ENCODE assay signal across 25 cellular contexts in the genomic region with DNA sequence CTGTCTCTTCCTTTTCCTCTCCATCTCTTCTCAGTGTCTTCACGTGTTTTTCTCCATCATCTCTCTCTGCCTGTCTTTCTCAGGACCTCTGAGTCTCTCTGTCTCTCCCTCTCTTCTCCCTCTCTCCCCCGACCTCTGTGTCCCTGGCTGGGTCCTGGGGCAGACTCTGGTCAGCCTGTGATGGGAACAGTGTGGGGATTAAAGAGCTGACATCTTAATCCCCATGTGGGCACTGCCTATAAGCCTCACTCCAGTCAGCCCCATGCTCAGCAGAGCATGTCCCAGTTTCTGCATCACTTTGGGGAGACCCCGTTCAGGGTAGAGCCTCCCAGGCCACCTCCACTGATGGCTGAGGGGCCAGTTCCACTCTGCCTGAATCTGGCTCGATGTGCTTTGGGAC. TPM values are rescaled to one million over a fixed set of nuclear protein-coding genes. Genes with fewer than 3 reads are reported as not detected.
DNase-seq lines count a peak whose midpoint lies in the region; ATAC-seq lines count a peak whose summit lies in the region.
"Had no signal": no experiment of that assay in that cellular context is flagged by ENCODE, and none has a peak within 500 bp of the region (broad histone marks: within the 10 kb centered on the region; RNA-seq: fewer than 3 reads in every experiment).

No MANE protein-coding gene starts in this region.

- peaks cover 49% of the 10 kb centered on the region for H3K4me1 Mint-ChIP-seq in T-helper 17 cell
- peaks cover 46 to 52% of the 10 kb centered on the region in 2 donors for H3K4me1 Mint-ChIP-seq in immature natural killer cell

- H3K36me3 ChIP-seq in H7 (replicated peaks; ENCODE audit: control insufficient read depth, insufficient read depth, low read length): no peaks in the 10 kb centered on the region
- H3K36me3 ChIP-seq: BE2C, MG63 had no signal

- DNase-seq in H7 (peak; percentile 6), T-helper 17 cell (no peak), immature natural killer cell (no peak), sciatic nerve (ENCODE audit: low spot score) (peak; percentile 49), NCI-H345 (lab: John Stamatoyannopoulos, UW) (no peak), retina (no peak), hippocampal formation (lab: John Stamatoyannopoulos, UW) (no peak)
- DNase-seq in NK-92 treated with Interleukin-12 subunit alpha and Interleukin-12 subunit beta, amount 100 ng/mL, for 24 hours (lab: John Stamatoyannopoulos, UW): no peak
- DNase-seq: BE2C; CD4-positive, alpha-beta T cell; COR-L47; DMS79; H9; MG63; NCI-H1417 treated with DMSO at 0.1 percent for 48 hours; NCI-H187 treated with DMSO at 0.1 percent for 48 hours; NCI-H2107; NCI-H69; SIG-M5 had no signal

- H3K27me3 Mint-ChIP-seq in T-helper 17 cell (no peaks in the 10 kb centered on the region), immature natural killer cell (ENCODE audit: low read depth in 3 of 3) (peaks cover 5 to 16% (median 6%) of the 10 kb centered on the region in 3 donors)
- H3K27me3 Mint-ChIP-seq: CD4-positive, alpha-beta T cell had no signal

- H3K9me3 Mint-ChIP-seq in immature natural killer cell: no peaks in the 10 kb centered on the region
- H3K9me3 Mint-ChIP-seq: CD4-positive, alpha-beta T cell; H9 had no signal

- H3K36me3 Mint-ChIP-seq in T-helper 17 cell (ENCODE audit: low read depth) (no peaks in the 10 kb centered on the region), immature natural killer cell (peaks cover 0 to 6% (median 5%) of the 10 kb centered on the region in 3 donors)

- intact Hi-C loops in sciatic nerve (cut with DNase I): no loop called here

- ATAC-seq in T-helper 17 cell: no peak
- ATAC-seq in sciatic nerve: no peak
- ATAC-seq: HepG2, K562 had no signal

- H3K9me3 ChIP-seq in T-helper 17 cell (ENCODE audit: control insufficient read depth, low read length, poor library complexity, severe bottlenecking): no peaks in the 10 kb centered on the region
- H3K9me3 ChIP-seq: BE2C, MG63 had no signal

- H3K4me3 ChIP-seq in H7 (ENCODE audit: insufficient read depth, low read depth, low read length): no peak overlapping the region
- H3K4me3 ChIP-seq: K562, MG63 had no signal

- H3K27ac Mint-ChIP-seq in T-helper 17 cell (peak overlapping the region; percentile 80), immature natural killer cell (peak overlapping the region in 5 of 6 donors; percentile 3 to 55 (median 23))
- H3K27ac Mint-ChIP-seq: CD4-positive, alpha-beta T cell; H9 had no signal

- H3K4me3 Mint-ChIP-seq in T-helper 17 cell (peak overlapping the region; percentile 55), immature natural killer cell (no peak overlapping the region)
- H3K4me3 Mint-ChIP-seq: CD4-positive, alpha-beta T cell; H9 had no signal

- peaks cover 10% of the 10 kb centered on the region for H3K27me3 ChIP-seq in H7 (ENCODE audit: control insufficient read depth, insufficient read depth, low read length)
- H3K27me3 ChIP-seq: BE2C, MG63 had no signal

RNA-seq across cellular contexts. Expression of gene EGLN2, which starts 16.2 kb away (rescaled TPM):
- 110 and 148 TPM in 2 replicates for total RNA-seq in H7 (2014; rRNA removed; shearing (Covaris generic))
- total RNA-seq in T-helper 17 cell: 100 to 1,000 TPM; 112 to 131 TPM
- polyA plus RNA-seq in immature natural killer cell: 100 to 1,000 TPM in 2 of 3 donors, 10 to 100 TPM in 1; 88.4 to 124 (median 101) TPM
- 109 TPM for total RNA-seq in sciatic nerve

RNA-seq across cellular contexts. Expression of gene CYP2A6, which starts 35.0 kb away (rescaled TPM):
- total RNA-seq in H7 (2014; rRNA removed; shearing (Covaris generic)): not detected in 2 replicates
- total RNA-seq in T-helper 17 cell (not detected), sciatic nerve (not detected)
- polyA plus RNA-seq in immature natural killer cell: under 1 TPM in 1 of 3 donors, not detected in 2; 0.48 TPM
- total RNA-seq: A673; CD4-positive, alpha-beta T cell; HepG2; HT-29; LHCN-M2; NCI-H460 had no signal
- polyA plus RNA-seq: HepG2, K562 had no signal

RNA-seq across cellular contexts. Expression of gene RAB4B, which starts 37.2 kb away (rescaled TPM):
- total RNA-seq in H7 (2014; rRNA removed; shearing (Covaris generic)): 23.8 and 26.4 TPM in 2 replicates
- total RNA-seq in T-helper 17 cell (10 to 100 TPM; 52.4 to 55.4 TPM), sciatic nerve (29.5 TPM)
- polyA plus RNA-seq in immature natural killer cell: 100 to 1,000 TPM; 129 to 151 (median 150) TPM

RNA-seq across cellular contexts. Expression of gene MIA, which starts 39.9 kb away (rescaled TPM):
- not detected in 2 replicates for total RNA-seq in H7 (2014; rRNA removed; shearing (Covaris generic))
- not detected for total RNA-seq in T-helper 17 cell
- polyA plus RNA-seq in immature natural killer cell: not detected
- total RNA-seq in sciatic nerve: 173 TPM
- total RNA-seq: CD4-positive, alpha-beta T cell; H9; HepG2; K562; LHCN-M2; NCI-H460 had no signal

Comparison
In these comparisons a context has a peak if more than half of its experiments do, and no peak if none do; other contexts are left out.
1. DNase-seq: peak in H7 (single experiment) and sciatic nerve (single experiment); none in T-helper 17 cell (0 of 3), immature natural killer cell (0 of 3), NCI-H345 (single experiment), retina (single experiment), NK-92 treated with Interleukin-12 subunit alpha and Interleukin-12 subunit beta, amount 100 ng/mL, for 24 hours (single experiment) and hippocampal formation (0 of 2).